38 cellular contexts compared by ENCODE assay signal in genomic region chr11:43760902-43761301, GRCh38.
"Had no signal": no experiment of that assay in that cellular context is flagged by ENCODE, and none has a peak within 500 bp of the region (broad histone marks: within the 10 kb centered on the region; RNA-seq: fewer than 3 reads in every experiment).

No MANE protein-coding gene starts in this region.

- H3K4me1 Mint-ChIP-seq: activated naive CD4-positive, alpha-beta T cell treated with anti-CD3 and anti-CD28 coated beads, Interleukin-2, amount 10 ng/mL, durations not matched to agents 7 days and 5 days; activated naive CD4-positive, alpha-beta T cell treated with anti-CD3 and anti-CD28 coated beads, Interleukin-2, amount 50 U/mL, for 24 hours; activated naive CD8-positive, alpha-beta T cell treated with anti-CD3 and anti-CD28 coated beads for 36 hours; activated naive CD8-positive, alpha-beta T cell treated with anti-CD3 and anti-CD28 coated beads, Interleukin-2, amount 10 ng/mL, durations not matched to agents 7 days and 5 days; activated naive CD8-positive, alpha-beta T cell treated with anti-CD3 and anti-CD28 coated beads, Interleukin-2, amount 50 U/mL, for 24 hours; activated T-helper 17 cell treated with anti-CD3 and anti-CD28 coated beads, Interleukin-2, amount 50 U/mL, for 72 hours; brain; central memory CD8-positive, alpha-beta T cell had no signal

- ATAC-seq: activated naive CD4-positive, alpha-beta T cell treated with anti-CD3 and anti-CD28 coated beads, Interleukin-2, amount 50 U/mL, for 72 hours; activated naive CD8-positive, alpha-beta T cell treated with anti-CD3 and anti-CD28 coated beads, Interleukin-2, amount 50 U/mL, for 24 hours; activated T-cell treated with anti-CD3 and anti-CD28 coated beads, Interleukin-2, amount 50 U/mL, for 4 hours; activated T-cell treated with anti-CD3 and anti-CD28 coated beads, Interleukin-2, amount 50 U/mL, for 72 hours; activated T-helper 17 cell treated with anti-CD3 and anti-CD28 coated beads, Interleukin-2, amount 50 U/mL, for 72 hours; body of pancreas had no signal

- H3K36me3 ChIP-seq: adrenal gland, breast epithelium, cardiac muscle cell had no signal

- H3K27me3 Mint-ChIP-seq: activated naive CD4-positive, alpha-beta T cell treated with anti-CD3 and anti-CD28 coated beads, Interleukin-2, amount 10 ng/mL, durations not matched to agents 7 days and 5 days; activated naive CD4-positive, alpha-beta T cell treated with anti-CD3 and anti-CD28 coated beads, Interleukin-2, amount 50 U/mL, for 24 hours; activated naive CD8-positive, alpha-beta T cell; activated naive CD8-positive, alpha-beta T cell treated with anti-CD3 and anti-CD28 coated beads for 36 hours; activated naive CD8-positive, alpha-beta T cell treated with anti-CD3 and anti-CD28 coated beads, Interleukin-2, amount 10 ng/mL, durations not matched to agents 7 days and 5 days; activated naive CD8-positive, alpha-beta T cell treated with anti-CD3 and anti-CD28 coated beads, Interleukin-2, amount 50 U/mL, for 24 hours; activated T-cell treated with anti-CD3 and anti-CD28 coated beads, Interleukin-2, amount 50 U/mL, for 24 hours; activated T-helper 17 cell treated with anti-CD3 and anti-CD28 coated beads, Interleukin-2, amount 50 U/mL, for 72 hours; brain; central memory CD8-positive, alpha-beta T cell had no signal

- DNase-seq: activated effector memory CD4-positive, alpha-beta T cell treated with anti-CD3 and anti-CD28 coated beads, Interleukin-2, amount 50 U/mL, for 16 hours; activated effector memory CD4-positive, alpha-beta T cell treated with Interleukin-2 at 50 U/mL for 16 hours; activated gamma-delta T cell; activated gamma-delta T cell treated with Interleukin-2 at 50 U/mL for 16 hours; activated naive CD4-positive, alpha-beta T cell; activated naive CD4-positive, alpha-beta T cell treated with anti-CD3 and anti-CD28 coated beads for 36 hours; activated naive CD4-positive, alpha-beta T cell treated with anti-CD3 and anti-CD28 coated beads, Interleukin-2, amount 10 ng/mL, durations not matched to agents 7 days and 5 days; activated naive CD4-positive, alpha-beta T cell treated with anti-CD3 and anti-CD28 coated beads, Interleukin-2, amount 50 U/mL, for 16 hours; activated naive CD4-positive, alpha-beta T cell treated with Interleukin-2 at 50 U/mL for 16 hours; activated naive CD8-positive, alpha-beta T cell treated with anti-CD3 and anti-CD28 coated beads for 36 hours; activated naive CD8-positive, alpha-beta T cell treated with anti-CD3 and anti-CD28 coated beads, Interleukin-2, amount 10 ng/mL, durations not matched to agents 7 days and 5 days; activated naive CD8-positive, alpha-beta T cell treated with anti-CD3 and anti-CD28 coated beads, Interleukin-2, amount 50 U/mL, for 24 hours; activated T-cell treated with anti-CD3 and anti-CD28 coated beads, Interleukin-2, amount 50 U/mL, for 1 hour; activated T-cell treated with anti-CD3 and anti-CD28 coated beads, Interleukin-2, amount 50 U/mL, for 24 hours; activated T-cell treated with anti-CD3 and anti-CD28 coated beads, Interleukin-2, amount 50 U/mL, for 4 hours; activated T-cell treated with anti-CD3 and anti-CD28 coated beads, Interleukin-2, amount 50 U/mL, for 48 hours; activated T-cell treated with anti-CD3 and anti-CD28 coated beads, Interleukin-2, amount 50 U/mL, for 72 hours; adrenal gland; amniotic stem cell; amygdala; anterior cingulate cortex; aorta; body of pancreas; brain microvascular endothelial cell; caudate nucleus; central memory CD4-positive, alpha-beta T cell; cerebellar nuclear complex had no signal

- H3K27me3 ChIP-seq: adrenal gland, ascending aorta, body of pancreas, brain microvascular endothelial cell, breast epithelium, cardiac muscle cell had no signal

- H3K27ac Mint-ChIP-seq: activated naive CD4-positive, alpha-beta T cell treated with anti-CD3 and anti-CD28 coated beads for 36 hours; activated naive CD4-positive, alpha-beta T cell treated with anti-CD3 and anti-CD28 coated beads, Interleukin-2, amount 10 ng/mL, durations not matched to agents 7 days and 5 days; activated naive CD4-positive, alpha-beta T cell treated with anti-CD3 and anti-CD28 coated beads, Interleukin-2, amount 50 U/mL, for 24 hours; activated naive CD4-positive, alpha-beta T cell treated with anti-CD3 and anti-CD28 coated beads, Interleukin-2, amount 50 U/mL, for 72 hours; activated naive CD8-positive, alpha-beta T cell; activated naive CD8-positive, alpha-beta T cell treated with anti-CD3 and anti-CD28 coated beads for 36 hours; activated naive CD8-positive, alpha-beta T cell treated with anti-CD3 and anti-CD28 coated beads, Interleukin-2, amount 10 ng/mL, durations not matched to agents 7 days and 5 days; activated naive CD8-positive, alpha-beta T cell treated with anti-CD3 and anti-CD28 coated beads, Interleukin-2, amount 50 U/mL, for 24 hours; activated T-cell treated with anti-CD3 and anti-CD28 coated beads, Interleukin-2, amount 50 U/mL, for 24 hours; activated T-cell treated with anti-CD3 and anti-CD28 coated beads, Interleukin-2, amount 50 U/mL, for 72 hours; activated T-helper 1 cell treated with anti-CD3 and anti-CD28 coated beads, Interleukin-12 subunit alpha, Interleukin-12 subunit beta, Interleukin-2, Interleukin-4 antibody, amounts not matched to agents 30 ng/mL and 10 ng/mL and 1 ng/mL, durations not matched to agents 14 hours and 24 hours and 36 hours; activated T-helper 17 cell treated with anti-CD3 and anti-CD28 coated beads, Interleukin-2, amount 50 U/mL, for 72 hours; activated T-helper 2 cell treated with anti-CD3 and anti-CD28 coated beads, Interferon-gamma antibody, Interleukin-2, Interleukin-4, amounts not matched to agents 10 μg/mL and 5 μg/mL and 100 μg/mL, durations not matched to agents 14 hours and 24 hours and 36 hours; brain had no signal

- H3K4me3 ChIP-seq: adrenal gland, ascending aorta, body of pancreas, breast epithelium, cardiac muscle cell had no signal

- H3K27ac ChIP-seq: adrenal gland, ascending aorta, body of pancreas, brain microvascular endothelial cell, breast epithelium, cardiac muscle cell had no signal

- H3K4me3 Mint-ChIP-seq: activated naive CD4-positive, alpha-beta T cell treated with anti-CD3 and anti-CD28 coated beads for 36 hours; activated naive CD4-positive, alpha-beta T cell treated with anti-CD3 and anti-CD28 coated beads, Interleukin-2, amount 10 ng/mL, durations not matched to agents 7 days and 5 days; activated naive CD4-positive, alpha-beta T cell treated with anti-CD3 and anti-CD28 coated beads, Interleukin-2, amount 50 U/mL, for 24 hours; activated naive CD8-positive, alpha-beta T cell; activated naive CD8-positive, alpha-beta T cell treated with anti-CD3 and anti-CD28 coated beads for 36 hours; activated naive CD8-positive, alpha-beta T cell treated with anti-CD3 and anti-CD28 coated beads, Interleukin-2, amount 10 ng/mL, durations not matched to agents 7 days and 5 days; activated naive CD8-positive, alpha-beta T cell treated with anti-CD3 and anti-CD28 coated beads, Interleukin-2, amount 50 U/mL, for 24 hours; activated T-cell treated with anti-CD3 and anti-CD28 coated beads, Interleukin-2, amount 50 U/mL, for 24 hours; activated T-cell treated with anti-CD3 and anti-CD28 coated beads, Interleukin-2, amount 50 U/mL, for 4 hours; activated T-cell treated with anti-CD3 and anti-CD28 coated beads, Interleukin-2, amount 50 U/mL, for 72 hours; activated T-helper 1 cell treated with anti-CD3 and anti-CD28 coated beads, Interleukin-12 subunit alpha, Interleukin-12 subunit beta, Interleukin-2, Interleukin-4 antibody, amounts not matched to agents 30 ng/mL and 10 ng/mL and 1 ng/mL, durations not matched to agents 14 hours and 24 hours and 36 hours; activated T-helper 17 cell treated with anti-CD3 and anti-CD28 coated beads, Interleukin-2, amount 50 U/mL, for 72 hours; brain; central memory CD8-positive, alpha-beta T cell had no signal

- H3K9me3 ChIP-seq: body of pancreas had no signal

- H3K4me1 ChIP-seq: adrenal gland, ascending aorta, body of pancreas, breast epithelium had no signal

- H3K9me3 Mint-ChIP-seq: activated naive CD4-positive, alpha-beta T cell treated with anti-CD3 and anti-CD28 coated beads, Interleukin-2, amount 50 U/mL, for 24 hours had no signal
